ENCODE assay signal across 15 cellular contexts in genomic region chr13:111304041-111304544, GRCh38. TPM values are rescaled to one million over a fixed set of nuclear protein-coding genes. Genes with fewer than 3 reads are reported as not detected.
DNase-seq lines count a peak whose midpoint lies in the region; ATAC-seq, FAIRE-seq and TF ChIP-seq lines count a peak whose summit lies in the region.
"Had no signal": no experiment of that assay in that cellular context is flagged by ENCODE, and none has a peak within 500 bp of the region (broad histone marks: within the 10 kb centered on the region; RNA-seq: fewer than 3 reads in every experiment).

No MANE protein-coding gene starts in this region.

- DNase-seq in GM10248 (ENCODE audit: extremely low spot score) (peak; percentile 57), GM19239 (ENCODE audit: insufficient read length, low spot score) (peak; percentile 65), foreskin keratinocyte (no peak), foreskin fibroblast (no peak), NCI-H69 (lab: John Stamatoyannopoulos, UW) (no peak)
- DNase-seq in activated effector memory CD4-positive, alpha-beta T cell treated with anti-CD3 and anti-CD28 coated beads, Interleukin-2, amount 50 U/mL, for 16 hours, result no peak
- DNase-seq: Karpas-422, WERI-Rb-1 had no signal

- no peak for TF ChIP-seq CTCF in GM10248 (IDR thresholded peaks at IDR 0.05; ENCODE audit: control extremely low read depth, extremely low read depth, low read depth, missing control alignments)
- TF ChIP-seq CTCF in foreskin keratinocyte (conservative IDR thresholded peaks at IDR 0.05), result no peak
- TF ChIP-seq CTCF in foreskin fibroblast (IDR thresholded peaks at IDR 0.05; ENCODE audit: low read depth, low read length), result no peak

- no peaks in the 10 kb centered on the region for H3K27me3 Mint-ChIP-seq in IgD-negative memory B cell

- CTCF ChIA-PET in GM10248 (lab: Yijun Ruan, JAX), result no interaction called here

- no peak overlapping the region for H3K27ac ChIP-seq in foreskin keratinocyte
- H3K27ac ChIP-seq: ascending aorta, C4-2B, parathyroid adenoma, WERI-Rb-1 had no signal

- peak; percentile 90 for FAIRE-seq in GM19239 (lab: Jason Lieb, UNC)
- FAIRE-seq: keratinocyte had no signal

- H3K4me1 Mint-ChIP-seq in IgD-negative memory B cell, result peaks cover 0 to 12% (median 12%) of the 10 kb centered on the region in 3 donors

- peaks cover 0 to 1% (median 0%) of the 10 kb centered on the region in 3 donors for H3K9me3 Mint-ChIP-seq in IgD-negative memory B cell

- H3K4me3 Mint-ChIP-seq in IgD-negative memory B cell, result peak overlapping the region in 1 of 4 donors; percentile 82

- no peak overlapping the region for H3K4me3 ChIP-seq in foreskin fibroblast (ENCODE audit: low read depth in 1 of 2, low read length in 2 of 2)
- H3K4me3 ChIP-seq: ascending aorta had no signal

- no peaks in the 10 kb centered on the region for H3K4me1 ChIP-seq in foreskin keratinocyte
- H3K4me1 ChIP-seq: ascending aorta, parathyroid adenoma had no signal

- POLR2A ChIA-PET in GM10248 (lab: Yijun Ruan, JAX), result no interaction called here

- ATAC-seq in HG02798 (IDR thresholded peaks at IDR 0.05; ENCODE audit: poor library complexity, unreplicated experiment) (peak; percentile 85), foreskin keratinocyte (no peak)

- H3K27me3 ChIP-seq in foreskin keratinocyte, result no peaks in the 10 kb centered on the region
- H3K27me3 ChIP-seq: ascending aorta had no signal

- H3K27ac Mint-ChIP-seq in IgD-negative memory B cell, result peak overlapping the region in 2 of 3 donors; percentile 19 to 82

- H3K36me3 Mint-ChIP-seq in IgD-negative memory B cell, result peaks cover 28% of the 10 kb centered on the region

RNA-seq across cellular contexts. Expression of gene TEX29, which starts 16.3 kb away (rescaled TPM):
- not detected for polyA plus RNA-seq in IgD-negative memory B cell
- total RNA-seq in foreskin keratinocyte, result not detected in 2 replicates
- polyA plus RNA-seq in foreskin keratinocyte, result 0.12 and 0.13 TPM in 2 replicates
- total RNA-seq: ascending aorta, epithelial cell of proximal tubule had no signal

Comparison
In these comparisons a context has a peak if more than half of its experiments do, and no peak if none do; other contexts are left out.
1. DNase-seq: peak in GM10248 (single experiment) and GM19239 (single experiment); none in foreskin keratinocyte (0 of 2), foreskin fibroblast (0 of 2), activated effector memory CD4-positive, alpha-beta T cell treated with anti-CD3 and anti-CD28 coated beads, Interleukin-2, amount 50 U/mL, for 16 hours (single experiment) and NCI-H69 (single experiment).